Comparison of ENCODE assay signal across 12 cellular contexts in the genomic region with DNA sequence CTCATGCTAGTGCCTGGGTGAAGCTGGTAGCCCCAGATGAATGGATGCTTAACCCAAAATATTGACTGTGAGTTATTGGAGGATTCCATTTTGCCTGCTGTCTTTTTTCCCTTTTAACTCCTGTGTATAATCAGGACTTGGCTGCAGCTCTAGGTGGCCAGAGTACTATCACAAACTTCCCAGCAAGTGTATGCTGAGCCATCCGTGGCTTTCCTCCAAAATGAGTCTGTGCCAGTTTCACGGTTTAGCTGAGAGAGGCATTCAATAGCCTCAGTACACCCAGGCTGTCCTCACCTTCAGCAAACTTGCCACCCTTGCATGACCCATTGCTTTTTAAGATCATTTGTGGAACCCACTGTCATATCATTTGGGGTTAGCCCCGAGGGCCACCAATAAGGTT.
"Had no signal": no experiment of that assay in that cellular context is flagged by ENCODE, and none has a peak within 500 bp of the region (broad histone marks: within the 10 kb centered on the region; RNA-seq: fewer than 3 reads in every experiment).

No MANE protein-coding gene starts in this region.

- FAIRE-seq: pancreas had no signal

- DNase-seq: activated effector memory CD4-positive, alpha-beta T cell treated with Interleukin-2 at 50 U/mL for 16 hours; activated T-cell treated with anti-CD3 and anti-CD28 coated beads, Interleukin-2, amount 50 U/mL, for 24 hours; cerebellar nuclear complex; dorsolateral prefrontal cortex; foreskin fibroblast; islet precursor cell; pancreas; retina had no signal

- H3K4me1 ChIP-seq: neural progenitor cell, pancreas had no signal

- H2AFZ ChIP-seq: neural progenitor cell had no signal

- H3K9me3 ChIP-seq: pancreas had no signal

- H3K36me3 ChIP-seq: neural progenitor cell, pancreas had no signal

- H3K4me3 ChIP-seq: dorsolateral prefrontal cortex, neural progenitor cell, pancreas, smooth muscle cell had no signal

- ATAC-seq: esophagus mucosa; pancreas; stimulated activated effector memory CD8-positive, alpha-beta T cell treated with anti-CD3 and anti-CD28 coated beads, Interleukin-12 subunit alpha, Interleukin-12 subunit beta, amount 100 ng/mL, for 72 hours had no signal

- H3K9ac ChIP-seq: neural progenitor cell had no signal

- H3K4me2 ChIP-seq: neural progenitor cell, smooth muscle cell had no signal

- H3K27ac ChIP-seq: neural progenitor cell, pancreas had no signal

- H3K27me3 ChIP-seq: dorsolateral prefrontal cortex, neural progenitor cell, pancreas had no signal
